8 cellular contexts compared by ENCODE assay signal in genomic region chr15:100602064-100602821, GRCh38. TPM values are rescaled to one million over a fixed set of nuclear protein-coding genes. Genes with fewer than 3 reads are reported as not detected.
DNase-seq lines count a peak whose midpoint lies in the region; ATAC-seq and TF ChIP-seq lines count a peak whose summit lies in the region.

TSS of gene ASB7 (plus strand) at chr15:100602589. CDS start at chr15:100612217, 9,628 bp downstream.
TSS of gene LINS1 (minus strand) at chr15:100602184. CDS start at chr15:100580842, 21,342 bp downstream.

- no peak within 1 kb of the TSS for H3K4me3 Mint-ChIP-seq in activated naive CD8-positive, alpha-beta T cell

- no peak for TF ChIP-seq CTCF in GM10248 (IDR thresholded peaks at IDR 0.05; ENCODE audit: control extremely low read depth, extremely low read depth, low read depth, missing control alignments)
- no peak for TF ChIP-seq CTCF in omental fat pad (IDR thresholded peaks at IDR 0.05)
- TF ChIP-seq CTCF in testis (IDR thresholded peaks at IDR 0.05), result peak in 2 of 3 experiments; percentile 5 to 19

- CTCF ChIA-PET in GM10248 (lab: Yijun Ruan, JAX), result interaction anchor here (0.6 to 3.1 kb wide), 5 partner anchors 10 to 405 kb away, joined by 3 to 9 read pairs (median 3); no protein-coding TSS in a partner anchor

- peaks cover 65% of the 10 kb centered on the region for H3K4me1 Mint-ChIP-seq in activated naive CD8-positive, alpha-beta T cell (ENCODE audit: low read depth)

- WGBS in testis, 2 donors, result 0 to 1% methylated on average over 25 to 38 of the region's 51 CpGs

- POLR2A ChIA-PET in GM10248 (lab: Yijun Ruan, JAX), result no interaction called here

- H3K27me3 ChIP-seq in testis, result no peaks in the 10 kb centered on the region

- TF ChIP-seq POLR2A in testis (IDR thresholded peaks at IDR 0.05), result no peak

- intact Hi-C loops in testis (cut with DNase I; ENCODE audit: low total_unique reads), result no loop called here

- H3K36me3 ChIP-seq in testis (ENCODE audit: low read depth, missing control alignments), result no peaks in the 10 kb centered on the region

- no peaks in the 10 kb centered on the region for H3K9me3 ChIP-seq in testis

- ATAC-seq in HG02623 (IDR thresholded peaks at IDR 0.05; ENCODE audit: unreplicated experiment), result peak; percentile 85
- peak; percentile 98 for ATAC-seq in omental fat pad (ENCODE audit: low FRiP score)

- H3K27ac ChIP-seq in testis, result peak within 1 kb of the TSS; percentile 72 to 82

- no peaks in the 10 kb centered on the region for H3K9me3 Mint-ChIP-seq in activated naive CD8-positive, alpha-beta T cell (ENCODE audit: low read depth)

- peaks cover 19% of the 10 kb centered on the region for H3K4me1 ChIP-seq in testis

- peak within 1 kb of the TSS; percentile 90 to 91 for H3K4me3 ChIP-seq in testis

- H3K36me3 Mint-ChIP-seq in activated naive CD8-positive, alpha-beta T cell, result peaks cover 15% of the 10 kb centered on the region

- H3K27me3 Mint-ChIP-seq in activated naive CD8-positive, alpha-beta T cell, result no peaks in the 10 kb centered on the region

- DNase-seq in GM10248 (ENCODE audit: extremely low spot score) (peak; percentile 97), NCI-H1105 (lab: John Stamatoyannopoulos, UW) (peak; percentile 100), SKM-1 treated with dmso at 0.1 percent for 144 hours (lab: John Stamatoyannopoulos, UW; ENCODE audit: unreplicated experiment) (peak; percentile 99), glomerular visceral epithelial cell (ENCODE audit: extremely low spot score) (peak; percentile 100), omental fat pad (ENCODE audit: low spot score) (peak; percentile 98), testis (peak; percentile 100)

- peak within 1 kb of the TSS; percentile 92 for H3K27ac Mint-ChIP-seq in activated naive CD8-positive, alpha-beta T cell

RNA-seq across cellular contexts. Expression of gene ASB7, which starts in this region (rescaled TPM):
- total RNA-seq in omental fat pad (10 to 100 TPM in 3 of 4 donors, 1 to 10 TPM in 1; 9.8 to 13.6 (median 11.1) TPM), testis (10 to 100 TPM; 23.6 to 23.9 TPM)
- 13.4 TPM for polyA plus RNA-seq in testis (ENCODE audit: insufficient read depth, low read depth, low replicate concordance)

RNA-seq across cellular contexts. Expression of gene LINS1, which starts in this region (rescaled TPM):
- total RNA-seq in omental fat pad (10 to 100 TPM; 16.3 to 32.2 (median 22.8) TPM), testis (10 to 100 TPM; 13.7 to 23.4 TPM)
- 17.3 TPM for polyA plus RNA-seq in testis (ENCODE audit: insufficient read depth, low read depth, low replicate concordance)

Comparison
In these comparisons a context has a peak if more than half of its experiments do, and no peak if none do; other contexts are left out.
1. Peak in every context shown above with its lines: DNase-seq, ATAC-seq, H3K4me3 ChIP-seq and H3K27ac ChIP-seq.
2. CTCF ChIP-seq: peak in testis (2 of 3); none in GM10248 (single experiment) and omental fat pad (0 of 3).